Comparison of ENCODE assay signal across 11 cellular contexts in genomic region chr2:111704246-111704645, GRCh38.
DNase-seq lines count a peak whose midpoint lies in the region; ATAC-seq, FAIRE-seq and TF ChIP-seq lines count a peak whose summit lies in the region.
"Had no signal": no experiment of that assay in that cellular context is flagged by ENCODE, and none has a peak within 500 bp of the region (broad histone marks: within the 10 kb centered on the region; RNA-seq: fewer than 3 reads in every experiment).

No MANE protein-coding gene starts in this region.

- FAIRE-seq in bronchial epithelial cell (lab: Jason Lieb, UNC), result no peak

- no peak overlapping the region for H3K4me3 Mint-ChIP-seq in neural progenitor cell
- H3K4me3 Mint-ChIP-seq: activated CD4-positive, alpha-beta T cell treated with anti-CD3 and anti-CD28 coated beads, Interleukin-2, amount 10 ng/mL, durations not matched to agents 7 days and 5 days had no signal

- peaks cover 40% of the 10 kb centered on the region for H3F3A ChIP-seq in neural progenitor cell (ENCODE audit: low read depth)

- H3K9me3 Mint-ChIP-seq in neural progenitor cell, result no peaks in the 10 kb centered on the region
- H3K9me3 Mint-ChIP-seq: activated CD4-positive, alpha-beta T cell treated with anti-CD3 and anti-CD28 coated beads, Interleukin-2, amount 10 ng/mL, durations not matched to agents 7 days and 5 days had no signal

- H3K27me3 Mint-ChIP-seq in neural progenitor cell (ENCODE audit: insufficient read depth, low read depth), result peaks cover 9% of the 10 kb centered on the region

- no peaks in the 10 kb centered on the region for H3K79me2 ChIP-seq in neural progenitor cell (ENCODE audit: low read depth)

- no peaks in the 10 kb centered on the region for H4K20me1 ChIP-seq in neural progenitor cell (ENCODE audit: low read depth)

- DNase-seq in GM03348 (ENCODE audit: low spot score) (peak; percentile 65), MG63 (peak; percentile 77), bronchial epithelial cell (ENCODE audit: low read depth) (peak; percentile 80), neural progenitor cell (ENCODE audit: low spot score) (no peak), GM13977 (ENCODE audit: low spot score) (no peak)
- DNase-seq: activated CD4-positive, alpha-beta T cell treated with anti-CD3 and anti-CD28 coated beads, Interleukin-2, amount 10 ng/mL, durations not matched to agents 7 days and 5 days; NCI-H446 treated with DMSO at 0.1 percent for 48 hours; upper lobe of right lung had no signal

- no peaks in the 10 kb centered on the region for H3K9me3 ChIP-seq in MG63
- H3K9me3 ChIP-seq in neural progenitor cell (ENCODE audit: low read depth), result no peaks in the 10 kb centered on the region
- H3K9me3 ChIP-seq: upper lobe of right lung had no signal

- peak overlapping the region; percentile 95 for H3K27ac ChIP-seq in neural progenitor cell
- H3K27ac ChIP-seq: upper lobe of right lung had no signal

- H3K4me2 ChIP-seq in neural progenitor cell, result peak overlapping the region; percentile 24

- H3K4me1 ChIP-seq in neural progenitor cell, result peaks cover 58% of the 10 kb centered on the region

- in situ Hi-C loops in GM13977 (cut with MboI; ENCODE audit: low pct_unique_long_range_greater_than_20kb, low sequenced_read_pairs, unreplicated experiment), result loop anchor here (25.0 kb wide), 2 partner anchors 592 to 892 kb away; partner anchors contain the start of gene BCL2L11

- H3K4me1 Mint-ChIP-seq in neural progenitor cell, result peaks cover 54% of the 10 kb centered on the region

- H2AFZ ChIP-seq in neural progenitor cell (replicated peaks), result no peak overlapping the region

- TF ChIP-seq CTCF in bronchial epithelial cell (IDR thresholded peaks at IDR 0.05; ENCODE audit: insufficient read depth, low read length, severe bottlenecking), result no peak
- no peak for TF ChIP-seq CTCF in neural progenitor cell (IDR thresholded peaks at IDR 0.05)
- no peak for TF ChIP-seq CTCF in GM13977 (IDR thresholded peaks at IDR 0.05; ENCODE audit: extremely low read depth, insufficient read depth, missing control alignments)

- H3K27me3 ChIP-seq in MG63, result no peaks in the 10 kb centered on the region
- no peaks in the 10 kb centered on the region for H3K27me3 ChIP-seq in bronchial epithelial cell (ENCODE audit: control insufficient read depth, insufficient read depth, low read length)
- no peaks in the 10 kb centered on the region for H3K27me3 ChIP-seq in neural progenitor cell
- H3K27me3 ChIP-seq: upper lobe of right lung had no signal

- H3K4me3 ChIP-seq in MG63 (no peak overlapping the region), bronchial epithelial cell (ENCODE audit: low read depth, low read length) (no peak overlapping the region), neural progenitor cell (no peak overlapping the region)
- H3K4me3 ChIP-seq: upper lobe of right lung had no signal

- ATAC-seq in HG02981 (IDR thresholded peaks at IDR 0.05; ENCODE audit: unreplicated experiment), result no peak
- no peak for ATAC-seq in GM18520 (IDR thresholded peaks at IDR 0.05; ENCODE audit: unreplicated experiment)
- no peak for ATAC-seq in GM18511 (IDR thresholded peaks at IDR 0.05; ENCODE audit: unreplicated experiment)
- ATAC-seq: upper lobe of right lung had no signal

- no peak overlapping the region for H3K9ac ChIP-seq in neural progenitor cell

- H3K36me3 Mint-ChIP-seq in neural progenitor cell, result no peaks in the 10 kb centered on the region

- H3K27ac Mint-ChIP-seq in neural progenitor cell, result peak overlapping the region; percentile 69
- H3K27ac Mint-ChIP-seq: activated CD4-positive, alpha-beta T cell treated with anti-CD3 and anti-CD28 coated beads, Interleukin-2, amount 10 ng/mL, durations not matched to agents 7 days and 5 days had no signal

- H3K36me3 ChIP-seq in MG63 (no peaks in the 10 kb centered on the region), bronchial epithelial cell (ENCODE audit: control insufficient read depth, insufficient read depth, low read length) (no peaks in the 10 kb centered on the region), neural progenitor cell (no peaks in the 10 kb centered on the region)
- H3K36me3 ChIP-seq: upper lobe of right lung had no signal

Comparison
In these comparisons a context has a peak if more than half of its experiments do, and no peak if none do; other contexts are left out.
1. DNase-seq: peak in GM03348 (single experiment), MG63 (single experiment) and bronchial epithelial cell (single experiment); none in neural progenitor cell (single experiment) and GM13977 (single experiment).